Comparison of ENCODE assay signal across 9 cellular contexts in the genomic region with DNA sequence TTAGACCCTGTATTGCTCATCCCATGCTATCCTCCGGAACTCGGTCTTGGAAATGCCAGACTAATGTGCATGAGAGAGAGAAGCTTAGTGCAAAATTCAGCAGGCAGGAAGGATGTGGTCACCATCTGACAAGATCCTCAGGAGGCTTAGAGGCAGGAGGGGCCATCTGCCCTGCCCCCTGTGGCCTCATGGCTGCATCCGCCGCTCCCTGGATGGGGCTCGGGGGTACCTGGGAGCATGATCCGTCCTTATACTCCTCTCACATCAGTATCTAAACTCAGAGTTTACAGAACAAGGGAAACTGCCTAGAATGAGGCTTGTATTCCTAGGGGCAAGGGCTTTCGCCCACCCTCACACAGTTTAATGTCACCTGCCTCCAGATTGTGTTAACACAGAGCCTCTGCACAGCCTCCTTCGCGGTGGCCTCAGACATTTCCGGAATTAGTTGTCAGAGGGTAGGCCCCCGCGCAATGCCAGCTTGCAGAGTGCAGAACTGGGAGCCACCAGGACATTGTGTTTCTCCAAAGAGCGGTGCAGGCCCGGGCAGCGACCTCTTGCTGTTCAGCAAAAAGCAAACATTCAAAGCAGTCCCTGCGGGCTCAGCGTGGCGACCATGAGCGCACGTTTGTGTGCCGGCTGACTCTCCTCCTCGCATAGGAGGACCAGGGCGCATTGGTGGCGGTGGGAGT. TPM values are rescaled to one million over a fixed set of nuclear protein-coding genes. Genes with fewer than 3 reads are reported as not detected.
A peak's percentile ranks its signal among the peaks of the same experiment; 100 is the strongest.
DNase-seq lines count a peak whose midpoint lies in the region; ATAC-seq and TF ChIP-seq lines count a peak whose summit lies in the region.
"Had no signal": no experiment of that assay in that cellular context is flagged by ENCODE, and none has a peak within 500 bp of the region (broad histone marks: within the 10 kb centered on the region; RNA-seq: fewer than 3 reads in every experiment).

No MANE protein-coding gene starts in this region.

- ATAC-seq in Right ventricle myocardium superior (ENCODE audit: poor library complexity) (no peak), GM21390 (IDR thresholded peaks at IDR 0.05; ENCODE audit: unreplicated experiment) (no peak), GM18505 (IDR thresholded peaks at IDR 0.05; ENCODE audit: unreplicated experiment) (no peak)
- ATAC-seq in stimulated activated effector memory CD8-positive, alpha-beta T cell treated with anti-CD3 and anti-CD28 coated beads, Interleukin-12 subunit alpha, Interleukin-12 subunit beta, amount 100 ng/mL, for 72 hours = peak; percentile 85
- ATAC-seq: Panc1 had no signal

- intact Hi-C loops in Right ventricle myocardium superior (cut with DNase I) = no loop called here
- intact Hi-C loops in left ventricle myocardium inferior (cut with micrococcal nuclease) = no loop called here

- H3K9me3 Mint-ChIP-seq in stimulated activated effector memory CD8-positive, alpha-beta T cell treated with anti-CD3 and anti-CD28 coated beads, Interleukin-12 subunit alpha, Interleukin-12 subunit beta, amount 100 ng/mL, for 72 hours = no peaks in the 10 kb centered on the region

- H3K36me3 Mint-ChIP-seq in stimulated activated effector memory CD8-positive, alpha-beta T cell treated with anti-CD3 and anti-CD28 coated beads, Interleukin-12 subunit alpha, Interleukin-12 subunit beta, amount 100 ng/mL, for 72 hours = no peaks in the 10 kb centered on the region

- H3K4me3 ChIP-seq in left ventricle myocardium inferior (no peak overlapping the region), choroid plexus epithelial cell (ENCODE audit: low read depth, low read length) (no peak overlapping the region)

- no peak for TF ChIP-seq POLR2A in GM18505 (IDR thresholded peaks at IDR 0.05; ENCODE audit: borderline replicate concordance, extremely low read depth, insufficient read depth, insufficient read length)

- peaks cover 32% of the 10 kb centered on the region for H3K27me3 ChIP-seq in left ventricle myocardium inferior (ENCODE audit: low read depth)

- H3K4me1 Mint-ChIP-seq in stimulated activated effector memory CD8-positive, alpha-beta T cell treated with anti-CD3 and anti-CD28 coated beads, Interleukin-12 subunit alpha, Interleukin-12 subunit beta, amount 100 ng/mL, for 72 hours = peaks cover 28% of the 10 kb centered on the region

- peak overlapping the region; percentile 75 for H3K4me3 Mint-ChIP-seq in stimulated activated effector memory CD8-positive, alpha-beta T cell treated with anti-CD3 and anti-CD28 coated beads, Interleukin-12 subunit alpha, Interleukin-12 subunit beta, amount 100 ng/mL, for 72 hours

- DNase-seq in Right ventricle myocardium superior (peak; percentile 48), left ventricle myocardium inferior (no peak), T-helper 22 cell (ENCODE audit: low read depth) (peak; percentile 5), choroid plexus epithelial cell (ENCODE audit: low read depth) (peak; percentile 25), cortex of kidney (lab: John Stamatoyannopoulos, UW) (no peak)
- peak; percentile 24 to 60 for DNase-seq in stimulated activated effector memory CD8-positive, alpha-beta T cell treated with anti-CD3 and anti-CD28 coated beads, Interleukin-12 subunit alpha, Interleukin-12 subunit beta, amount 100 ng/mL, for 72 hours (ENCODE audit: low spot score in 2 of 2)

- TF ChIP-seq CTCF in left ventricle myocardium inferior (IDR thresholded peaks at IDR 0.05; ENCODE audit: borderline replicate concordance) = no peak
- TF ChIP-seq CTCF in choroid plexus epithelial cell (conservative IDR thresholded peaks at IDR 0.05; ENCODE audit: low read depth, low read length) = no peak

- H3K36me3 ChIP-seq in left ventricle myocardium inferior = no peaks in the 10 kb centered on the region

- H3K27ac ChIP-seq in left ventricle myocardium inferior (replicated peaks) = no peak overlapping the region

- H3K27ac Mint-ChIP-seq in stimulated activated effector memory CD8-positive, alpha-beta T cell treated with anti-CD3 and anti-CD28 coated beads, Interleukin-12 subunit alpha, Interleukin-12 subunit beta, amount 100 ng/mL, for 72 hours = peak overlapping the region; percentile 82

- no peaks in the 10 kb centered on the region for H3K4me1 ChIP-seq in left ventricle myocardium inferior

- H3K9me3 ChIP-seq in left ventricle myocardium inferior (replicated peaks) = no peaks in the 10 kb centered on the region

RNA-seq across cellular contexts. Expression of a gene that starts 39.2 kb away (rescaled TPM):
- 0.13 TPM for total RNA-seq in Right ventricle myocardium superior
- 0.14 TPM for total RNA-seq in left ventricle myocardium inferior

Comparison
In these comparisons a context has a peak if more than half of its experiments do, and no peak if none do; other contexts are left out.
1. DNase-seq: peak in Right ventricle myocardium superior (single experiment), T-helper 22 cell (single experiment), choroid plexus epithelial cell (single experiment) and stimulated activated effector memory CD8-positive, alpha-beta T cell treated with anti-CD3 and anti-CD28 coated beads, Interleukin-12 subunit alpha, Interleukin-12 subunit beta, amount 100 ng/mL, for 72 hours (2 of 2); none in left ventricle myocardium inferior (single experiment) and cortex of kidney (single experiment).